In the genomic region with DNA sequence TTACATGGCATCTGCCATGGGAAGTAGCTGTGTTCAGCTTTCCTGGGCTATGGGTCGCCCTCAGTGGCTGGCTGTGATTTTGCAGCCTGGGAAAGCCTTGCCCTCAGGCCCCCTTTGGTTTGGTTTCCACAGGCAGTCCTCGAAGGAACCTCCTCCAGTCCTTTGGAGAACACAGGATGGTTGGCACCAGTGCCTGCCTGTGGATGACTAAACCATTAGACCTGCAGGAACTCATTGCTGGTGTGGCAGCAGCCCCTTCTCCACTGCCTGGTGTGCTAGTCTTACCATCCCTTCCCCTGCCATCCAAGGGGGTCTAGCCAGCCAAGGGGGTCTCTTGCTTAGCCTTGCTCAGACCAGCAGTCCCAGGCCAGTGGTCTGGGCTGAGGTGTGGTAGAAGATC, we compare ENCODE assay signal across 20 cellular contexts.
"Had no signal": no experiment of that assay in that cellular context is flagged by ENCODE, and none has a peak within 500 bp of the region (broad histone marks: within the 10 kb centered on the region; RNA-seq: fewer than 3 reads in every experiment).

No MANE protein-coding gene starts in this region.

- H3K27me3 ChIP-seq: esophagus squamous epithelium, neutrophil, sigmoid colon, testis, upper lobe of right lung, vagina had no signal

- DNase-seq: effector memory CD8-positive, alpha-beta T cell; esophagus squamous epithelium; foreskin fibroblast; immature natural killer cell; left colon; left ventricle myocardium superior; mucosa of descending colon; naive thymus-derived CD8-positive, alpha-beta T cell; posterior cingulate gyrus; sigmoid colon; stimulated activated CD4-positive, alpha-beta T cell treated with anti-CD3 and anti-CD28 coated beads, Interleukin-2, amount 100 ng/mL, for 24 hours; stimulated activated CD4-positive, alpha-beta T cell treated with anti-CD3 and anti-CD28 coated beads, Interleukin-4, amount 100 ng/mL, for 4 hours; stimulated activated naive B cell treated with anti-CD40 and anti-IgM and Interleukin-4, amounts not matched to agents 10 μg/mL and 1 μg/mL and 100 μg/mL, for 72 hours; stimulated activated naive CD8-positive, alpha-beta T cell treated with anti-CD3 and anti-CD28 coated beads, Interleukin-15, amount 100 ng/mL, for 72 hours; testis; upper lobe of right lung had no signal

- H3K27ac ChIP-seq: esophagus squamous epithelium, neutrophil, skin epidermis, testis, tibial nerve, upper lobe of right lung, vagina had no signal

- H3K4me1 ChIP-seq: testis, tibial nerve, upper lobe of right lung had no signal

- H3K9me3 ChIP-seq: mucosa of descending colon, neutrophil, sigmoid colon, testis, tibial nerve, upper lobe of right lung, vagina had no signal

- H3K36me3 ChIP-seq: esophagus squamous epithelium, neutrophil, sigmoid colon, tibial nerve, upper lobe of right lung, vagina had no signal

- H3K4me3 ChIP-seq: esophagus squamous epithelium, mucosa of descending colon, sigmoid colon, skin epidermis, testis, tibial nerve, upper lobe of right lung, vagina had no signal
